In genomic region chr15:37101634-37102314, GRCh38 we compare ENCODE assay signal across 1 cellular context.
A peak's percentile ranks its signal among the peaks of the same experiment; 100 is the strongest.
TF ChIP-seq lines count a peak whose summit lies in the region.

No MANE protein-coding gene starts in this region.

TF ChIP-seq in K562, 482 proteins besides CTCF, POLR2A, EP300 and RAD21 (continued from another document and continues in another):
- TF ChIP-seq E2F6 (IDR thresholded peaks at IDR 0.05; ENCODE audit: borderline replicate concordance in 1 of 2, extremely low read depth in 1 of 2, insufficient read depth in 1 of 2, insufficient read length in 1 of 2, low read depth in 1 of 2, low read length in 1 of 2, poor library complexity in 1 of 2, severe bottlenecking in 1 of 2) (peak; percentile 76 to 92), NRF1 (conservative IDR thresholded peaks at IDR 0.05 in 1 of 2, IDR thresholded peaks at IDR 0.05 in 1 of 2) (peak; percentile 80 to 85), ZBTB7A (IDR thresholded peaks at IDR 0.05; ENCODE audit: borderline replicate concordance, control insufficient read depth, low read depth, low read length) (peak; percentile 98), RB1 (IDR thresholded peaks at IDR 0.05; ENCODE audit: low read depth) (peak; percentile 79), KDM2B (CRISPR knock-in tag; IDR thresholded peaks at IDR 0.05) (no peak), MGA (IDR thresholded peaks at IDR 0.05) (peak; percentile 37; the same call in 1 of the 2 replicates), POLR2B (IDR thresholded peaks at IDR 0.05; ENCODE audit: low read depth, partially characterized antibody) (peak; percentile 73), ZNF830 (CRISPR knock-in tag; IDR thresholded peaks at IDR 0.05) (0 out of 2 replicates have a peak, but pooled peaks have one; percentile 10), TCF7L2 (IDR thresholded peaks at IDR 0.05; ENCODE audit: low read depth, low read length) (no peak), TBP (optimal IDR thresholded peaks at IDR 0.05; ENCODE audit: low read depth, low read length) (peak; percentile 75), ZFX (CRISPR knock-in tag; IDR thresholded peaks at IDR 0.05) (peak; percentile 36; the same call in 1 of the 2 replicates), YBX1 (IDR thresholded peaks at IDR 0.05) (no peak), YY1 (IDR thresholded peaks at IDR 0.05; ENCODE audit: borderline replicate concordance in 1 of 3, control insufficient read depth in 1 of 3, extremely low read depth in 1 of 3, insufficient read depth in 3 of 3, insufficient read length in 1 of 3, insufficient replicate concordance in 2 of 3, low read depth in 1 of 3, low read length in 2 of 3) (peak in 2 of 3 experiments; percentile 55 to 68), ZNF318 (IDR thresholded peaks at IDR 0.05; ENCODE audit: borderline replicate concordance in 1 of 2, low read depth in 1 of 2) (no peak), HBP1 (CRISPR knock-in tag; IDR thresholded peaks at IDR 0.05) (no peak), RBFOX2 (IDR thresholded peaks at IDR 0.05; ENCODE audit: low read depth, low read length) (peak; percentile 88), ZBTB33 (CRISPR knock-in tag; IDR thresholded peaks at IDR 0.05) (no peak), ERF (CRISPR knock-in tag; IDR thresholded peaks at IDR 0.05) (no peak), ZFPM2 (CRISPR knock-in tag; IDR thresholded peaks at IDR 0.05) (no peak), SPI1 (IDR thresholded peaks at IDR 0.05; ENCODE audit: borderline replicate concordance, low read depth, low read length) (no peak), HMGN3 (IDR thresholded peaks at IDR 0.05; ENCODE audit: borderline replicate concordance, extremely low read depth, insufficient read length, low read depth, low read length) (peak; percentile 63), MED1 (CRISPR knock-in tag; IDR thresholded peaks at IDR 0.05; ENCODE audit: borderline replicate concordance) (no peak), CTBP1 (IDR thresholded peaks at IDR 0.05; ENCODE audit: borderline replicate concordance) (peak; percentile 53), SP2 (IDR thresholded peaks at IDR 0.05; ENCODE audit: extremely low read depth, low read depth, low read length, poor library complexity, severe bottlenecking) (no peak), PKNOX1 (IDR thresholded peaks at IDR 0.05) (peak; percentile 98), CHD1 (IDR thresholded peaks at IDR 0.05; ENCODE audit: low read length) (no peak), NR2C2 (CRISPR knock-in tag; IDR thresholded peaks at IDR 0.05) (no peak), NR2C2 (tag; IDR thresholded peaks at IDR 0.05) (peak; percentile 53; the same call in 1 of the 2 replicates), ETV6 (IDR thresholded peaks at IDR 0.05; ENCODE audit: borderline replicate concordance in 1 of 2, low read depth in 2 of 2, low read length in 1 of 2) (no peak), ETV6 (CRISPR knock-in tag; IDR thresholded peaks at IDR 0.05; ENCODE audit: borderline replicate concordance) (no peak)
